Comparison of ENCODE assay signal across 8 cellular contexts in genomic region chr10:110413903-110414562, GRCh38.
DNase-seq lines count a peak whose midpoint lies in the region; ATAC-seq and TF ChIP-seq lines count a peak whose summit lies in the region.

No MANE protein-coding gene starts in this region.

- ATAC-seq in GM18861 (IDR thresholded peaks at IDR 0.05; ENCODE audit: unreplicated experiment) (peak; percentile 3), HG02610 (IDR thresholded peaks at IDR 0.05; ENCODE audit: unreplicated experiment) (peak; percentile 4)

- WGBS in mesenchymal stem cell = 60% methylated on average over 11 of the region's 11 CpGs

- no peak overlapping the region for H3K9ac ChIP-seq in mesenchymal stem cell (ENCODE audit: low read length)

- no peaks in the 10 kb centered on the region for H3K79me1 ChIP-seq in mesenchymal stem cell (replicated peaks; ENCODE audit: low read length, poor library complexity, severe bottlenecking)

- DNase-seq in NCI-H226 (peak; percentile 45), mesenchymal stem cell (no peak), erythroblast (lab: John Stamatoyannopoulos, UW) (no peak), NCI-H748 (lab: John Stamatoyannopoulos, UW; ENCODE audit: unreplicated experiment) (no peak), posterior vena cava (ENCODE audit: low spot score) (no peak), right atrium auricular region (ENCODE audit: low spot score) (no peak)

- H3K4me1 ChIP-seq in mesenchymal stem cell (ENCODE audit: control insufficient read depth, insufficient read depth, low read depth, low read length) (peaks cover 32% of the 10 kb centered on the region), right atrium auricular region (peaks cover 0 to 52% of the 10 kb centered on the region in 2 donors)

- no peak overlapping the region for H3K4me2 ChIP-seq in mesenchymal stem cell (ENCODE audit: low read length, poor library complexity, severe bottlenecking)

- H3K14ac ChIP-seq in mesenchymal stem cell (ENCODE audit: low read length in 2 of 2) = no peak overlapping the region

- no peak overlapping the region for H2AFZ ChIP-seq in mesenchymal stem cell (ENCODE audit: low read depth, low read length)

- H3K9me3 ChIP-seq in mesenchymal stem cell (ENCODE audit: control insufficient read depth, low read length) (no peaks in the 10 kb centered on the region), right atrium auricular region (no peaks in the 10 kb centered on the region)

- no peak overlapping the region for H3K4ac ChIP-seq in mesenchymal stem cell (ENCODE audit: low read depth in 1 of 2, low read length in 2 of 2)

- no peak for TF ChIP-seq POLR2A in erythroblast (IDR thresholded peaks at IDR 0.05; ENCODE audit: low read length)

- H2BK120ac ChIP-seq in mesenchymal stem cell (ENCODE audit: low read depth, low read length) = no peak overlapping the region

- no peak overlapping the region for H4K91ac ChIP-seq in mesenchymal stem cell (ENCODE audit: low read length)

- no peak overlapping the region for H3K4me3 ChIP-seq in mesenchymal stem cell (ENCODE audit: insufficient read depth in 1 of 2, low read depth in 1 of 2, low read length in 2 of 2)
- H3K4me3 ChIP-seq in right atrium auricular region = no peak overlapping the region

- no peak overlapping the region for H3K18ac ChIP-seq in mesenchymal stem cell (ENCODE audit: low read depth in 1 of 2, low read length in 2 of 2)

- H3K27ac ChIP-seq in mesenchymal stem cell (ENCODE audit: low read length, poor library complexity, severe bottlenecking) = peak overlapping the region; percentile 32
- H3K27ac ChIP-seq in right atrium auricular region = no peak overlapping the region

- H3K27me3 ChIP-seq in mesenchymal stem cell (ENCODE audit: control insufficient read depth in 1 of 2, insufficient read depth in 1 of 2, low read length in 2 of 2) (no peaks in the 10 kb centered on the region), right atrium auricular region (no peaks in the 10 kb centered on the region)

- no peak overlapping the region for H2BK15ac ChIP-seq in mesenchymal stem cell (ENCODE audit: low read depth, poor library complexity, severe bottlenecking)

- no peak for TF ChIP-seq CTCF in right atrium auricular region (IDR thresholded peaks at IDR 0.05)

- H2BK5ac ChIP-seq in mesenchymal stem cell (ENCODE audit: low read depth, low read length, poor library complexity, severe bottlenecking) = no peak overlapping the region

- H3K36me3 ChIP-seq in mesenchymal stem cell (ENCODE audit: control insufficient read depth in 1 of 2, insufficient read depth in 2 of 2, low read depth in 1 of 2, low read length in 2 of 2) (no peaks in the 10 kb centered on the region), right atrium auricular region (no peaks in the 10 kb centered on the region)

- H3K23ac ChIP-seq in mesenchymal stem cell (ENCODE audit: low read length in 2 of 2) = no peak overlapping the region

- intact Hi-C loops in posterior vena cava (cut with DNase I) = loop anchor here in 1 of 2 donors (10.0 kb wide), 1 partner anchor 81 kb away; the partner anchor contains the start of gene DUSP5

- H2AK5ac ChIP-seq in mesenchymal stem cell (ENCODE audit: low read length, severe bottlenecking) = peak overlapping the region; percentile 30

- H4K8ac ChIP-seq in mesenchymal stem cell (ENCODE audit: low read length) = no peak overlapping the region

- no peak overlapping the region for H2BK12ac ChIP-seq in mesenchymal stem cell (ENCODE audit: low read length in 2 of 2)
